ENCODE assay signal across 25 cellular contexts in genomic region chr11:130992788-130993187, GRCh38.
"Had no signal": no experiment of that assay in that cellular context is flagged by ENCODE, and none has a peak within 500 bp of the region (broad histone marks: within the 10 kb centered on the region; RNA-seq: fewer than 3 reads in every experiment).

No MANE protein-coding gene starts in this region.

- ATAC-seq: esophagus mucosa; gastrocnemius medialis; left lung; mucosa of descending colon; sciatic nerve; stimulated activated memory B cell treated with anti-CD40 and anti-IgM and Interleukin-4, amounts not matched to agents 10 μg/mL and 1 μg/mL and 100 μg/mL, for 72 hours; stimulated activated naive CD8-positive, alpha-beta T cell treated with anti-CD3 and anti-CD28 coated beads, Interleukin-15, Interleukin-2, amounts not matched to agents 100 U/mL and 50 U/mL, for 24 hours had no signal

- H3K9me3 Mint-ChIP-seq: stimulated activated memory B cell treated with anti-CD40 and anti-IgM and Interleukin-4, amounts not matched to agents 10 μg/mL and 1 μg/mL and 100 μg/mL, for 72 hours had no signal

- H3K9me3 ChIP-seq: gastrocnemius medialis, left lung, mucosa of descending colon, testis, tibial nerve, upper lobe of left lung had no signal

- H3K27me3 ChIP-seq: gastrocnemius medialis, left lung, neural progenitor cell, testis, tibial nerve, upper lobe of left lung had no signal

- H3K4me3 Mint-ChIP-seq: endodermal cell; mesothelial cell of epicardium; naive B cell; nephron; neural progenitor cell; stimulated activated memory B cell treated with anti-CD40 and anti-IgM and Interleukin-4, amounts not matched to agents 10 μg/mL and 1 μg/mL and 100 μg/mL, for 72 hours had no signal

- H3K4me1 Mint-ChIP-seq: endodermal cell; mesothelial cell of epicardium; naive B cell; nephron; neural progenitor cell; stimulated activated memory B cell treated with anti-CD40 and anti-IgM and Interleukin-4, amounts not matched to agents 10 μg/mL and 1 μg/mL and 100 μg/mL, for 72 hours had no signal

- H3K4me3 ChIP-seq: dorsolateral prefrontal cortex, gastrocnemius medialis, left lung, mucosa of descending colon, neural progenitor cell, testis, tibial nerve, upper lobe of left lung had no signal

- H3K27me3 Mint-ChIP-seq: naive B cell; stimulated activated memory B cell treated with anti-CD40 and anti-IgM and Interleukin-4, amounts not matched to agents 10 μg/mL and 1 μg/mL and 100 μg/mL, for 72 hours had no signal

- H3K36me3 Mint-ChIP-seq: mesothelial cell of epicardium; naive B cell; neural progenitor cell; stimulated activated memory B cell treated with anti-CD40 and anti-IgM and Interleukin-4, amounts not matched to agents 10 μg/mL and 1 μg/mL and 100 μg/mL, for 72 hours had no signal

- H3K36me3 ChIP-seq: gastrocnemius medialis, left lung, neural progenitor cell, tibial nerve, upper lobe of left lung had no signal

- H3K27ac Mint-ChIP-seq: endodermal cell; mesothelial cell of epicardium; naive B cell; nephron; neural progenitor cell; progenitor cell of endocrine pancreas; stimulated activated memory B cell treated with anti-CD40 and anti-IgM and Interleukin-4, amounts not matched to agents 10 μg/mL and 1 μg/mL and 100 μg/mL, for 72 hours had no signal

- H3K27ac ChIP-seq: dorsolateral prefrontal cortex, epithelial cell of prostate, gastrocnemius medialis, left lung, neural progenitor cell, parathyroid adenoma, testis, tibial nerve, upper lobe of left lung had no signal

- H3K4me1 ChIP-seq: gastrocnemius medialis, left lung, neural progenitor cell, parathyroid adenoma, testis, tibial nerve, upper lobe of left lung had no signal

- DNase-seq: dorsolateral prefrontal cortex; effector CD8-positive, alpha-beta T cell; endodermal cell; foreskin fibroblast; gastrocnemius medialis; head of caudate nucleus; left lung; mesenchymal stem cell; mucosa of descending colon; naive B cell; stimulated activated CD4-positive, alpha-beta T cell treated with anti-CD3 and anti-CD28 coated beads, Interleukin-4, amount 100 ng/mL, for 4 hours; stimulated activated naive CD8-positive, alpha-beta T cell treated with anti-CD3 and anti-CD28 coated beads, Interleukin-15, Interleukin-2, amounts not matched to agents 100 U/mL and 50 U/mL, for 24 hours; substantia nigra; testis; upper lobe of left lung had no signal
